8 cellular contexts compared by ENCODE assay signal in genomic region chr6:41940759-41941279, GRCh38. TPM values are rescaled to one million over a fixed set of nuclear protein-coding genes. Genes with fewer than 3 reads are reported as not detected.
A peak's percentile ranks its signal among the peaks of the same experiment; 100 is the strongest.
DNase-seq lines count a peak whose midpoint lies in the region; ATAC-seq and TF ChIP-seq lines count a peak whose summit lies in the region.

No MANE protein-coding gene starts in this region.

- peak overlapping the region; percentile 91 for H3K27ac Mint-ChIP-seq in activated T-helper 17 cell treated with anti-CD3 and anti-CD28 coated beads, Interleukin-2, amount 50 U/mL, for 72 hours
- H3K27ac Mint-ChIP-seq in natural killer cell treated with Interleukin-12 subunit alpha and Interleukin-12 subunit beta and Interleukin-15 and Interleukin-18, amount 100 ng/mL, for 72 hours: peak overlapping the region; percentile 88 to 95

- no peaks in the 10 kb centered on the region for H3K27me3 Mint-ChIP-seq in activated T-helper 17 cell treated with anti-CD3 and anti-CD28 coated beads, Interleukin-2, amount 50 U/mL, for 72 hours
- no peaks in the 10 kb centered on the region for H3K27me3 Mint-ChIP-seq in natural killer cell treated with Interleukin-12 subunit alpha and Interleukin-12 subunit beta and Interleukin-15 and Interleukin-18, amount 100 ng/mL, for 72 hours

- DNase-seq in ACHN: peak; percentile 39
- peak; percentile 12 for DNase-seq in NCI-H526 treated with DMSO at 0.1 percent for 48 hours (lab: John Stamatoyannopoulos, UW)
- no peak for DNase-seq in fibroblast of the aortic adventitia (ENCODE audit: low read depth)
- peak; percentile 77 for DNase-seq in natural killer cell treated with Interleukin-12 subunit alpha and Interleukin-12 subunit beta and Interleukin-15 and Interleukin-18, amount 100 ng/mL, for 72 hours (ENCODE audit: low spot score)
- peak; percentile 61 for DNase-seq in ureter (ENCODE audit: low spot score)

- H3K9me3 Mint-ChIP-seq in activated T-helper 17 cell treated with anti-CD3 and anti-CD28 coated beads, Interleukin-2, amount 50 U/mL, for 72 hours: no peaks in the 10 kb centered on the region
- no peaks in the 10 kb centered on the region for H3K9me3 Mint-ChIP-seq in natural killer cell treated with Interleukin-12 subunit alpha and Interleukin-12 subunit beta and Interleukin-15 and Interleukin-18, amount 100 ng/mL, for 72 hours

- peaks cover 60% of the 10 kb centered on the region for H3K36me3 Mint-ChIP-seq in activated T-helper 17 cell treated with anti-CD3 and anti-CD28 coated beads, Interleukin-2, amount 50 U/mL, for 72 hours (ENCODE audit: low read depth)
- peaks cover 21% of the 10 kb centered on the region for H3K36me3 Mint-ChIP-seq in natural killer cell treated with Interleukin-12 subunit alpha and Interleukin-12 subunit beta and Interleukin-15 and Interleukin-18, amount 100 ng/mL, for 72 hours

- peaks cover 31% of the 10 kb centered on the region for H3K4me1 Mint-ChIP-seq in activated T-helper 17 cell treated with anti-CD3 and anti-CD28 coated beads, Interleukin-2, amount 50 U/mL, for 72 hours
- peaks cover 50 to 55% of the 10 kb centered on the region in 2 donors for H3K4me1 Mint-ChIP-seq in natural killer cell treated with Interleukin-12 subunit alpha and Interleukin-12 subunit beta and Interleukin-15 and Interleukin-18, amount 100 ng/mL, for 72 hours (ENCODE audit: low read depth in 2 of 2)

- peak; percentile 3 for TF ChIP-seq CTCF in fibroblast of the aortic adventitia (IDR thresholded peaks at IDR 0.05; ENCODE audit: insufficient read depth, low read length)

- in situ Hi-C loops in ACHN (cut with HindIII; ENCODE audit: low pct_ligation_motif_present, low pct_unique_long_range_greater_than_20kb, low sequenced_read_pairs): no loop called here

- peak overlapping the region; percentile 94 for H3K4me3 Mint-ChIP-seq in activated T-helper 17 cell treated with anti-CD3 and anti-CD28 coated beads, Interleukin-2, amount 50 U/mL, for 72 hours
- peak overlapping the region; percentile 97 for H3K4me3 Mint-ChIP-seq in natural killer cell treated with Interleukin-12 subunit alpha and Interleukin-12 subunit beta and Interleukin-15 and Interleukin-18, amount 100 ng/mL, for 72 hours

- peak; percentile 5 for ATAC-seq in GM18498 (IDR thresholded peaks at IDR 0.05; ENCODE audit: unreplicated experiment)
- no peak for ATAC-seq in activated T-helper 17 cell treated with anti-CD3 and anti-CD28 coated beads, Interleukin-2, amount 50 U/mL, for 72 hours (replicated peaks)
- ATAC-seq in natural killer cell treated with Interleukin-12 subunit alpha and Interleukin-12 subunit beta and Interleukin-15 and Interleukin-18, amount 100 ng/mL, for 72 hours: peak; percentile 8 to 21
- ATAC-seq in HG02970 (IDR thresholded peaks at IDR 0.05; ENCODE audit: low FRiP score, unreplicated experiment): no peak

- H3K4me3 ChIP-seq in fibroblast of the aortic adventitia (ENCODE audit: low read depth, low read length): peak overlapping the region; percentile 95

RNA-seq across cellular contexts. Expression of gene CCND3, which starts 0.8 kb away (rescaled TPM):
- total RNA-seq in activated T-helper 17 cell treated with anti-CD3 and anti-CD28 coated beads, Interleukin-2, amount 50 U/mL, for 72 hours: 100 to 1,000 TPM; 297 to 332 TPM
- total RNA-seq in fibroblast of the aortic adventitia (ENCODE audit: low replicate concordance) (25.8 and 28.1 TPM in 2 replicates), ureter (69.1 TPM)
- total RNA-seq in natural killer cell treated with Interleukin-12 subunit alpha and Interleukin-12 subunit beta and Interleukin-15 and Interleukin-18, amount 100 ng/mL, for 72 hours: 100 to 1,000 TPM; 382 to 466 TPM

RNA-seq across cellular contexts. Expression of gene BYSL, which starts 19.5 kb away (rescaled TPM):
- total RNA-seq in activated T-helper 17 cell treated with anti-CD3 and anti-CD28 coated beads, Interleukin-2, amount 50 U/mL, for 72 hours: 10 to 100 TPM; 23.3 to 53.1 TPM
- total RNA-seq in fibroblast of the aortic adventitia (ENCODE audit: low replicate concordance) (4.2 and 14.2 TPM in 2 replicates), ureter (24.6 TPM)
- 10 to 100 TPM; 48.3 to 73.9 TPM for total RNA-seq in natural killer cell treated with Interleukin-12 subunit alpha and Interleukin-12 subunit beta and Interleukin-15 and Interleukin-18, amount 100 ng/mL, for 72 hours

RNA-seq across cellular contexts. Expression of gene MED20, which starts 19.9 kb away (rescaled TPM):
- total RNA-seq in activated T-helper 17 cell treated with anti-CD3 and anti-CD28 coated beads, Interleukin-2, amount 50 U/mL, for 72 hours: 10 to 100 TPM; 20.5 to 22.6 TPM
- total RNA-seq in fibroblast of the aortic adventitia (ENCODE audit: low replicate concordance): 29.9 and 36.6 TPM in 2 replicates
- 10 to 100 TPM; 25.5 to 33.0 TPM for total RNA-seq in natural killer cell treated with Interleukin-12 subunit alpha and Interleukin-12 subunit beta and Interleukin-15 and Interleukin-18, amount 100 ng/mL, for 72 hours
- 23.8 TPM for total RNA-seq in ureter

RNA-seq across cellular contexts. Expression of gene USP49, which starts 45.6 kb away (rescaled TPM):
- total RNA-seq in activated T-helper 17 cell treated with anti-CD3 and anti-CD28 coated beads, Interleukin-2, amount 50 U/mL, for 72 hours: 10 to 100 TPM in 1 of 2 donors, 1 to 10 TPM in 1; 8.0 to 12.0 TPM
- total RNA-seq in fibroblast of the aortic adventitia (ENCODE audit: low replicate concordance): 2.7 and 11.2 TPM in 2 replicates
- total RNA-seq in natural killer cell treated with Interleukin-12 subunit alpha and Interleukin-12 subunit beta and Interleukin-15 and Interleukin-18, amount 100 ng/mL, for 72 hours: 10 to 100 TPM in 1 of 2 donors, 1 to 10 TPM in 1; 8.2 to 15.3 TPM
- 6.0 TPM for total RNA-seq in ureter

Comparison
In these comparisons a context has a peak if more than half of its experiments do, and no peak if none do; other contexts are left out.
1. ATAC-seq: peak in GM18498 (single experiment) and natural killer cell treated with Interleukin-12 subunit alpha and Interleukin-12 subunit beta and Interleukin-15 and Interleukin-18, amount 100 ng/mL, for 72 hours (2 of 2); none in activated T-helper 17 cell treated with anti-CD3 and anti-CD28 coated beads, Interleukin-2, amount 50 U/mL, for 72 hours (single experiment) and HG02970 (single experiment).